In genomic region chr14:54381821-54382220, GRCh38 we compare ENCODE assay signal across 2 cellular contexts.
TF ChIP-seq lines count a peak whose summit lies in the region.

No MANE protein-coding gene starts in this region.

TF ChIP-seq in GM23338, 12 proteins besides CTCF, POLR2A, EP300 and RAD21:
- TF ChIP-seq NANOG (IDR thresholded peaks at IDR 0.05; ENCODE audit: borderline replicate concordance), result no peak
- TF ChIP-seq EZH2 (IDR thresholded peaks at IDR 0.05; ENCODE audit: low read depth, unreplicated experiment), result no peak
- TF ChIP-seq ZNF114 (CRISPR knock-in tag; IDR thresholded peaks at IDR 0.05), result no peak
- no peak for TF ChIP-seq POLR2AphosphoS5 (IDR thresholded peaks at IDR 0.05; ENCODE audit: low read depth)
- TF ChIP-seq JUNB (IDR thresholded peaks at IDR 0.05; ENCODE audit: unreplicated experiment), result no peak
- no peak for TF ChIP-seq STAT1 (IDR thresholded peaks at IDR 0.05; ENCODE audit: unreplicated experiment)
- TF ChIP-seq ZNF331 (CRISPR knock-in tag; IDR thresholded peaks at IDR 0.05; ENCODE audit: low read depth), result no peak

TF ChIP-seq in H1, 55 proteins besides CTCF, POLR2A, EP300 and RAD21:
- TF ChIP-seq CHD2 (IDR thresholded peaks at IDR 0.05; ENCODE audit: low read length) (no peak), JUND (IDR thresholded peaks at IDR 0.05; ENCODE audit: low read length) (no peak), PHF8 (conservative IDR thresholded peaks at IDR 0.05; ENCODE audit: low read depth, low read length) (no peak), ATF2 (IDR thresholded peaks at IDR 0.05; ENCODE audit: low read length) (no peak), EGR1 (IDR thresholded peaks at IDR 0.05; ENCODE audit: borderline replicate concordance, low read depth, low read length) (no peak), TCF12 (IDR thresholded peaks at IDR 0.05; ENCODE audit: low read depth, low read length) (no peak), EZH2 (IDR thresholded peaks at IDR 0.05; ENCODE audit: low read depth, low read length, severe bottlenecking) (no peak), SIN3A (conservative IDR thresholded peaks at IDR 0.05 in 1 of 2, IDR thresholded peaks at IDR 0.05 in 1 of 2; ENCODE audit: low read depth in 1 of 2, low read length in 2 of 2) (no peak), RNF2 (IDR thresholded peaks at IDR 0.05; ENCODE audit: borderline replicate concordance, low read depth, low read length, missing control alignments, poor library complexity, severe bottlenecking) (no peak), KDM4A (IDR thresholded peaks at IDR 0.05; ENCODE audit: low read depth, low read length, severe bottlenecking) (no peak), SP1 (IDR thresholded peaks at IDR 0.05; ENCODE audit: low read depth, low read length) (no peak), RXRA (IDR thresholded peaks at IDR 0.05; ENCODE audit: insufficient read depth, low read depth, low read length) (no peak), TBP (IDR thresholded peaks at IDR 0.05; ENCODE audit: low read depth, low read length) (no peak), SIX5 (IDR thresholded peaks at IDR 0.05; ENCODE audit: low read depth, low read length) (no peak), HDAC6 (IDR thresholded peaks at IDR 0.05; ENCODE audit: low read depth, low read length) (no peak), POU5F1 (IDR thresholded peaks at IDR 0.05; ENCODE audit: low read depth, low read length) (no peak), CTBP2 (IDR thresholded peaks at IDR 0.05; ENCODE audit: borderline replicate concordance, insufficient read depth, insufficient read length, low read length) (no peak), MAFK (IDR thresholded peaks at IDR 0.05; ENCODE audit: low read depth, low read length) (no peak)
TF ChIP-seq in H1: peak in this region for 0.
